ENCODE assay signal across 1 cellular context in the genomic region with DNA sequence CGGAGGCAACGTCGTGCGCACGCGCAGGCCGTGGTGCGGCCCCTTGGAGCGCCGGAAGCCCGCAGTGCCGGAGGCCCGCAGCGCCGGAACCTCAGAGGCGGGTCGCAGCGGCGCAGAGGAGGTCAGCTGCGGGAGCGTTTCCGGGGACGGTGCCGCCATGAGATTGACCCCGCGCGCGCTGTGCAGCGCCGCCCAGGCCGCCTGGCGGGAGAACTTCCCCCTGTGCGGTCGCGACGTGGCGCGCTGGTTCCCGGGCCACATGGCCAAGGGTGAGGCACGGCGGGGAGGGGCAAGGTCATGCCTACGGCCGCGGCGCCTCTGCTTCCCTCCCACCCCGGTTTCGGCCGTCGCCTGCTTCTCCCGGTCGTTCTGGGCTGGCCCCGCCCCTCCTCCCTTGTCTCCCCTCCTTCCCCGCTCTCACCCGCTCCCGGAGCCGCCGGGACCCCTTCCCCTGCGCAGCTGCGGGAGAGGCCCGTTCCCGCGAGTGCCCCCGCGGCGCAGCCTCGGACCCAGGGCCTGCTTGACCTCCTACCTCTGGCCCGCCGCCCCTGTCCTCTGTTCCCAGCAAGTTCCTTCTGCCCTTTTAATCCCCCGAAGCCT.
A peak's percentile ranks its signal among the peaks of the same experiment; 100 is the strongest.
TF ChIP-seq lines count a peak whose summit lies in the region.

A gene with protein sequence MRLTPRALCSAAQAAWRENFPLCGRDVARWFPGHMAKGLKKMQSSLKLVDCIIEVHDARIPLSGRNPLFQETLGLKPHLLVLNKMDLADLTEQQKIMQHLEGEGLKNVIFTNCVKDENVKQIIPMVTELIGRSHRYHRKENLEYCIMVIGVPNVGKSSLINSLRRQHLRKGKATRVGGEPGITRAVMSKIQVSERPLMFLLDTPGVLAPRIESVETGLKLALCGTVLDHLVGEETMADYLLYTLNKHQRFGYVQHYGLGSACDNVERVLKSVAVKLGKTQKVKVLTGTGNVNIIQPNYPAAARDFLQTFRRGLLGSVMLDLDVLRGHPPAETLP (plus strand): TSS at position 94 of the 600 bp plus-strand sequence. CDS start 64 bp downstream, at position 158.

TF ChIP-seq in HEK293, 187 proteins besides CTCF, POLR2A, EP300 and RAD21 (continued from another document and continues in another):
- no peak for TF ChIP-seq ZNF48 (tag by site-specific recombination; IDR thresholded peaks at IDR 0.05)
- TF ChIP-seq ZNF544 (tag by site-specific recombination; IDR thresholded peaks at IDR 0.05): no peak
- TF ChIP-seq, protein P1, sequence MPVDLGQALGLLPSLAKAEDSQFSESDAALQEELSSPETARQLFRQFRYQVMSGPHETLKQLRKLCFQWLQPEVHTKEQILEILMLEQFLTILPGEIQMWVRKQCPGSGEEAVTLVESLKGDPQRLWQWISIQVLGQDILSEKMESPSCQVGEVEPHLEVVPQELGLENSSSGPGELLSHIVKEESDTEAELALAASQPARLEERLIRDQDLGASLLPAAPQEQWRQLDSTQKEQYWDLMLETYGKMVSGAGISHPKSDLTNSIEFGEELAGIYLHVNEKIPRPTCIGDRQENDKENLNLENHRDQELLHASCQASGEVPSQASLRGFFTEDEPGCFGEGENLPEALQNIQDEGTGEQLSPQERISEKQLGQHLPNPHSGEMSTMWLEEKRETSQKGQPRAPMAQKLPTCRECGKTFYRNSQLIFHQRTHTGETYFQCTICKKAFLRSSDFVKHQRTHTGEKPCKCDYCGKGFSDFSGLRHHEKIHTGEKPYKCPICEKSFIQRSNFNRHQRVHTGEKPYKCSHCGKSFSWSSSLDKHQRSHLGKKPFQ (tag by site-specific recombination; IDR thresholded peaks at IDR 0.05): no peak
- TF ChIP-seq ZNF223 (tag by site-specific recombination; IDR thresholded peaks at IDR 0.05): no peak; the same call in 1 of the 2 replicates
- TF ChIP-seq ZXDB (tag by site-specific recombination; IDR thresholded peaks at IDR 0.05): peak; percentile 91
- no peak for TF ChIP-seq GFI1B (tag by site-specific recombination; IDR thresholded peaks at IDR 0.05)
- no peak for TF ChIP-seq ZNF354C (tag by site-specific recombination; IDR thresholded peaks at IDR 0.05; ENCODE audit: borderline replicate concordance, low read depth)
- TF ChIP-seq ZNF624 (tag by site-specific recombination; IDR thresholded peaks at IDR 0.05): no peak
- no peak for TF ChIP-seq MYNN (tag by site-specific recombination; IDR thresholded peaks at IDR 0.05; ENCODE audit: borderline replicate concordance)
- TF ChIP-seq, protein P2, sequence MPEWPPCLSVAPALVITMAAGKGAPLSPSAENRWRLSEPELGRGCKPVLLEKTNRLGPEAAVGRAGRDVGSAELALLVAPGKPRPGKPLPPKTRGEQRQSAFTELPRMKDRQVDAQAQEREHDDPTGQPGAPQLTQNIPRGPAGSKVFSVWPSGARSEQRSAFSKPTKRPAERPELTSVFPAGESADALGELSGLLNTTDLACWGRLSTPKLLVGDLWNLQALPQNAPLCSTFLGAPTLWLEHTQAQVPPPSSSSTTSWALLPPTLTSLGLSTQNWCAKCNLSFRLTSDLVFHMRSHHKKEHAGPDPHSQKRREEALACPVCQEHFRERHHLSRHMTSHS (tag by site-specific recombination; IDR thresholded peaks at IDR 0.05): no peak
- no peak for TF ChIP-seq ZNF670 (tag by site-specific recombination; IDR thresholded peaks at IDR 0.05; ENCODE audit: low read depth)
- TF ChIP-seq ZNF747 (tag by site-specific recombination; IDR thresholded peaks at IDR 0.05): no peak
- no peak for TF ChIP-seq ZNF558 (tag by site-specific recombination; IDR thresholded peaks at IDR 0.05)
- TF ChIP-seq, protein P3, sequence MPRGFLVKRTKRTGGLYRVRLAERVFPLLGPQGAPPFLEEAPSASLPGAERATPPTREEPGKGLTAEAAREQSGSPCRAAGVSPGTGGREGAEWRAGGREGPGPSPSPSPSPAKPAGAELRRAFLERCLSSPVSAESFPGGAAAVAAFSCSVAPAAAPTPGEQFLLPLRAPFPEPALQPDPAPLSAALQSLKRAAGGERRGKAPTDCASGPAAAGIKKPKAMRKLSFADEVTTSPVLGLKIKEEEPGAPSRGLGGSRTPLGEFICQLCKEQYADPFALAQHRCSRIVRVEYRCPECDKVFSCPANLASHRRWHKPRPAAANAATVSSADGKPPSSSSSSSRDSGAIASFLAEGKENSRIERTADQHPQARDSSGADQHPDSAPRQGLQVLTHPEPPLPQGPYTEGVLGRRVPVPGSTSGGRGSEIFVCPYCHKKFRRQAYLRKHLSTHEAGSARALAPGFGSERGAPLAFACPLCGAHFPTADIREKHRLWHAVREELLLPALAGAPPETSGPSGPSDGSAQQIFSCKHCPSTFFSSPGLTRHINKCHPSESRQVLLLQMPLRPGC (tag by site-specific recombination; IDR thresholded peaks at IDR 0.05): peak; percentile 73
- TF ChIP-seq ZNF341 (tag by site-specific recombination; IDR thresholded peaks at IDR 0.05; ENCODE audit: low read depth): peak; percentile 52
- TF ChIP-seq ZNF596 (tag by site-specific recombination; IDR thresholded peaks at IDR 0.05): peak; percentile 49; the same call in 1 of the 2 replicates
- TF ChIP-seq ZNF416 (tag by site-specific recombination; IDR thresholded peaks at IDR 0.05): no peak
- 0 out of 2 replicates have a peak, but pooled peaks have one; percentile 18 for TF ChIP-seq MZF1 (tag by site-specific recombination; IDR thresholded peaks at IDR 0.05; ENCODE audit: borderline replicate concordance)
- TF ChIP-seq ZNF132 (tag by site-specific recombination; IDR thresholded peaks at IDR 0.05; ENCODE audit: borderline replicate concordance): no peak
- TF ChIP-seq GLIS2 (tag by site-specific recombination; IDR thresholded peaks at IDR 0.05): peak; percentile 93
- TF ChIP-seq ZNF37A (tag by site-specific recombination; IDR thresholded peaks at IDR 0.05): no peak
- no peak for TF ChIP-seq MEIS1 (CRISPR knock-in tag; IDR thresholded peaks at IDR 0.05; ENCODE audit: borderline replicate concordance)
- TF ChIP-seq ZNF114 (tag by site-specific recombination; IDR thresholded peaks at IDR 0.05): no peak
- TF ChIP-seq, protein P4, sequence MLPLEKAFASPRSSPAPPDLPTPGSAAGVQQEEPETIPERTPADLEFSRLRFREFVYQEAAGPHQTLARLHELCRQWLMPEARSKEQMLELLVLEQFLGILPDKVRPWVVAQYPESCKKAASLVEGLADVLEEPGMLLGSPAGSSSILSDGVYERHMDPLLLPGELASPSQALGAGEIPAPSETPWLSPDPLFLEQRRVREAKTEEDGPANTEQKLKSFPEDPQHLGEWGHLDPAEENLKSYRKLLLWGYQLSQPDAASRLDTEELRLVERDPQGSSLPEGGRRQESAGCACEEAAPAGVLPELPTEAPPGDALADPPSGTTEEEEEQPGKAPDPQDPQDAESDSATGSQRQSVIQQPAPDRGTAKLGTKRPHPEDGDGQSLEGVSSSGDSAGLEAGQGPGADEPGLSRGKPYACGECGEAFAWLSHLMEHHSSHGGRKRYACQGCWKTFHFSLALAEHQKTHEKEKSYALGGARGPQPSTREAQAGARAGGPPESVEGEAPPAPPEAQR (tag by site-specific recombination; IDR thresholded peaks at IDR 0.05): no peak
- no peak for TF ChIP-seq RBAK (tag by site-specific recombination; IDR thresholded peaks at IDR 0.05)
- TF ChIP-seq, protein P5, sequence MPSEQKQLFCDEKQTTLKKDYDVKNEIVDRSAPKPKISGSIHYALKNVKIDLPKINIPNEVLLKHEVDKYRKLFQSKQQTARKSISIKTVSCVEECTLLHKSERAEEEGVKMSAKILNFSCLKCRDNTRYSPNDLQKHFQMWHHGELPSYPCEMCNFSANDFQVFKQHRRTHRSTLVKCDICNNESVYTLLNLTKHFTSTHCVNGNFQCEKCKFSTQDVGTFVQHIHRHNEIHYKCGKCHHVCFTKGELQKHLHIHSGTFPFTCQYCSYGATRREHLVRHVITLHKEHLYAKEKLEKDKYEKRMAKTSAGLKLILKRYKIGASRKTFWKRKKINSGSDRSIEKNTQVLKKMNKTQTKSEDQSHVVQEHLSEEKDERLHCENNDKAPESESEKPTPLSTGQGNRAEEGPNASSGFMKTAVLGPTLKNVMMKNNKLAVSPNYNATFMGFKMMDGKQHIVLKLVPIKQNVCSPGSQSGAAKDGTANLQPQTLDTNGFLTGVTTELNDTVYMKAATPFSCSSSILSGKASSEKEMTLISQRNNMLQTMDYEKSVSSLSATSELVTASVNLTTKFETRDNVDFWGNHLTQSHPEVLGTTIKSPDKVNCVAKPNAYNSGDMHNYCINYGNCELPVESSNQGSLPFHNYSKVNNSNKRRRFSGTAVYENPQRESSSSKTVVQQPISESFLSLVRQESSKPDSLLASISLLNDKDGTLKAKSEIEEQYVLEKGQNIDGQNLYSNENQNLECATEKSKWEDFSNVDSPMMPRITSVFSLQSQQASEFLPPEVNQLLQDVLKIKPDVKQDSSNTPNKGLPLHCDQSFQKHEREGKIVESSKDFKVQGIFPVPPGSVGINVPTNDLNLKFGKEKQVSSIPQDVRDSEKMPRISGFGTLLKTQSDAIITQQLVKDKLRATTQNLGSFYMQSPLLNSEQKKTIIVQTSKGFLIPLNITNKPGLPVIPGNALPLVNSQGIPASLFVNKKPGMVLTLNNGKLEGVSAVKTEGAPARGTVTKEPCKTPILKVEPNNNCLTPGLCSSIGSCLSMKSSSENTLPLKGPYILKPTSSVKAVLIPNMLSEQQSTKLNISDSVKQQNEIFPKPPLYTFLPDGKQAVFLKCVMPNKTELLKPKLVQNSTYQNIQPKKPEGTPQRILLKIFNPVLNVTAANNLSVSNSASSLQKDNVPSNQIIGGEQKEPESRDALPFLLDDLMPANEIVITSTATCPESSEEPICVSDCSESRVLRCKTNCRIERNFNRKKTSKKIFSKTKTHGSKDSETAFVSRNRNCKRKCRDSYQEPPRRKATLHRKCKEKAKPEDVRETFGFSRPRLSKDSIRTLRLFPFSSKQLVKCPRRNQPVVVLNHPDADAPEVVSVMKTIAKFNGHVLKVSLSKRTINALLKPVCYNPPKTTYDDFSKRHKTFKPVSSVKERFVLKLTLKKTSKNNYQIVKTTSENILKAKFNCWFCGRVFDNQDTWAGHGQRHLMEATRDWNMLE (tag by site-specific recombination; conservative IDR thresholded peaks at IDR 0.05; ENCODE audit: low read depth): peak; percentile 78
- peak; percentile 78; the same call in 1 of the 2 replicates for TF ChIP-seq KLF7 (tag by site-specific recombination; IDR thresholded peaks at IDR 0.05; ENCODE audit: borderline replicate concordance)
- no peak for TF ChIP-seq ZNF121 (tag by site-specific recombination; IDR thresholded peaks at IDR 0.05)
- TF ChIP-seq SP2 (tag by site-specific recombination; IDR thresholded peaks at IDR 0.05): peak; percentile 86
- TF ChIP-seq ZNF157 (tag by site-specific recombination; IDR thresholded peaks at IDR 0.05): no peak
- TF ChIP-seq, protein P6, sequence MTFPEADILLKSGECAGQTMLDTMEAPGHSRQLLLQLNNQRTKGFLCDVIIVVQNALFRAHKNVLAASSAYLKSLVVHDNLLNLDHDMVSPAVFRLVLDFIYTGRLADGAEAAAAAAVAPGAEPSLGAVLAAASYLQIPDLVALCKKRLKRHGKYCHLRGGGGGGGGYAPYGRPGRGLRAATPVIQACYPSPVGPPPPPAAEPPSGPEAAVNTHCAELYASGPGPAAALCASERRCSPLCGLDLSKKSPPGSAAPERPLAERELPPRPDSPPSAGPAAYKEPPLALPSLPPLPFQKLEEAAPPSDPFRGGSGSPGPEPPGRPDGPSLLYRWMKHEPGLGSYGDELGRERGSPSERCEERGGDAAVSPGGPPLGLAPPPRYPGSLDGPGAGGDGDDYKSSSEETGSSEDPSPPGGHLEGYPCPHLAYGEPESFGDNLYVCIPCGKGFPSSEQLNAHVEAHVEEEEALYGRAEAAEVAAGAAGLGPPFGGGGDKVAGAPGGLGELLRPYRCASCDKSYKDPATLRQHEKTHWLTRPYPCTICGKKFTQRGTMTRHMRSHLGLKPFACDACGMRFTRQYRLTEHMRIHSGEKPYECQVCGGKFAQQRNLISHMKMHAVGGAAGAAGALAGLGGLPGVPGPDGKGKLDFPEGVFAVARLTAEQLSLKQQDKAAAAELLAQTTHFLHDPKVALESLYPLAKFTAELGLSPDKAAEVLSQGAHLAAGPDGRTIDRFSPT (tag by site-specific recombination; IDR thresholded peaks at IDR 0.05): peak; percentile 81
- TF ChIP-seq, protein P7, sequence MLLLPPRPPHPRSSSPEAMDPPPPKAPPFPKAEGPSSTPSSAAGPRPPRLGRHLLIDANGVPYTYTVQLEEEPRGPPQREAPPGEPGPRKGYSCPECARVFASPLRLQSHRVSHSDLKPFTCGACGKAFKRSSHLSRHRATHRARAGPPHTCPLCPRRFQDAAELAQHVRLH (tag by site-specific recombination; IDR thresholded peaks at IDR 0.05): peak; percentile 68; the same call in 1 of the 2 replicates
- TF ChIP-seq ZNF133 (tag by site-specific recombination; IDR thresholded peaks at IDR 0.05): no peak
- TF ChIP-seq ZNF510 (tag by site-specific recombination; IDR thresholded peaks at IDR 0.05; ENCODE audit: insufficient replicate concordance): no peak
- TF ChIP-seq, protein P8, sequence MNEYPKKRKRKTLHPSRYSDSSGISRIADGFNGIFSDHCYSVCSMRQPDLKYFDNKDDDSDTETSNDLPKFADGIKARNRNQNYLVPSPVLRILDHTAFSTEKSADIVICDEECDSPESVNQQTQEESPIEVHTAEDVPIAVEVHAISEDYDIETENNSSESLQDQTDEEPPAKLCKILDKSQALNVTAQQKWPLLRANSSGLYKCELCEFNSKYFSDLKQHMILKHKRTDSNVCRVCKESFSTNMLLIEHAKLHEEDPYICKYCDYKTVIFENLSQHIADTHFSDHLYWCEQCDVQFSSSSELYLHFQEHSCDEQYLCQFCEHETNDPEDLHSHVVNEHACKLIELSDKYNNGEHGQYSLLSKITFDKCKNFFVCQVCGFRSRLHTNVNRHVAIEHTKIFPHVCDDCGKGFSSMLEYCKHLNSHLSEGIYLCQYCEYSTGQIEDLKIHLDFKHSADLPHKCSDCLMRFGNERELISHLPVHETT (tag by site-specific recombination; IDR thresholded peaks at IDR 0.05): peak; percentile 15; the same call in 1 of the 2 replicates
- TF ChIP-seq ZFHX2 (tag by site-specific recombination; conservative IDR thresholded peaks at IDR 0.05): peak; percentile 62; the same call in 1 of the 2 replicates
- no peak for TF ChIP-seq ZNF211 (tag by site-specific recombination; IDR thresholded peaks at IDR 0.05; ENCODE audit: low read depth)
- TF ChIP-seq ZNF600 (tag by site-specific recombination; IDR thresholded peaks at IDR 0.05): peak; percentile 68
- TF ChIP-seq, protein P9, sequence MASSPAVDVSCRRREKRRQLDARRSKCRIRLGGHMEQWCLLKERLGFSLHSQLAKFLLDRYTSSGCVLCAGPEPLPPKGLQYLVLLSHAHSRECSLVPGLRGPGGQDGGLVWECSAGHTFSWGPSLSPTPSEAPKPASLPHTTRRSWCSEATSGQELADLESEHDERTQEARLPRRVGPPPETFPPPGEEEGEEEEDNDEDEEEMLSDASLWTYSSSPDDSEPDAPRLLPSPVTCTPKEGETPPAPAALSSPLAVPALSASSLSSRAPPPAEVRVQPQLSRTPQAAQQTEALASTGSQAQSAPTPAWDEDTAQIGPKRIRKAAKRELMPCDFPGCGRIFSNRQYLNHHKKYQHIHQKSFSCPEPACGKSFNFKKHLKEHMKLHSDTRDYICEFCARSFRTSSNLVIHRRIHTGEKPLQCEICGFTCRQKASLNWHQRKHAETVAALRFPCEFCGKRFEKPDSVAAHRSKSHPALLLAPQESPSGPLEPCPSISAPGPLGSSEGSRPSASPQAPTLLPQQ (tag by site-specific recombination; IDR thresholded peaks at IDR 0.05): peak; percentile 83
- no peak for TF ChIP-seq ZBTB21 (tag by site-specific recombination; IDR thresholded peaks at IDR 0.05)
- peak; percentile 91 for TF ChIP-seq YY2 (tag by site-specific recombination; IDR thresholded peaks at IDR 0.05)
- TF ChIP-seq ZNF658 (tag by site-specific recombination; IDR thresholded peaks at IDR 0.05): no peak
- no peak for TF ChIP-seq ZNF169 (tag by site-specific recombination; IDR thresholded peaks at IDR 0.05)
- no peak for TF ChIP-seq ZNF248 (tag by site-specific recombination; IDR thresholded peaks at IDR 0.05)
